Comparison of ENCODE assay signal across 12 cellular contexts in the genomic region with DNA sequence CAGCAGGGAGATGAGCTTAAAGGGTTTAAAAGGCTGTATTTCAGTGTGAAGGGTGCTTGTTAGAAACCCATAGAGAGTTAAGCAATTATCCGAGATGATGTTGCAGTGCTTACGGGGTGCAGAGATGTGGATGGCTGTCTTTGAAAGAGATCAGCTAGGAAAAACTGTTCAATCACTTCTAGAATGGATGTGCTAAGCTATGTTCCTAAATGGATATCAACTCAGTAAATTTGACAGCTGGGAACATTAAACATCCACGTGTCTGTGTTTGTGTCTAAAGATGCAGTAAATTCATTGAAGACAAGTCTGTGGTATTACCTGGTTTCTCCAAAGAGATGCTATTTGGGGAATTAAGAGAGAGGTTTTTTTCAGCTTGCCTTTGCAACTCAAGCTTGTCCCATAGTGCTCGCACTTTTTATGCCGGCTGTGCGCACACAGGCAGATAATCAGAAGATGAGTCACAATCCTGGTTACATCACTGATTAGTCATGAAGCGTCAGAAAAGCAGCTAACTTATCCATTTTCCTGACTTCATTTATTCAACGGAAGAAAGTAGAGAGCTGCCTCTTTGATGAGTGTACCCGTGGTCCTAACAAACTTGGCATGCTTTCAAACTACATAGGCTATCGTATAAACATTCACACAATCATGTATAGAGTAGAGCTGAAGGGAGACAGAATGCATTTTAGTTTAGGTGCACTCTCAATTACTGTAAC.
DNase-seq lines count a peak whose midpoint lies in the region; ATAC-seq and TF ChIP-seq lines count a peak whose summit lies in the region.
"Had no signal": no experiment of that assay in that cellular context is flagged by ENCODE, and none has a peak within 500 bp of the region (broad histone marks: within the 10 kb centered on the region; RNA-seq: fewer than 3 reads in every experiment).

No MANE protein-coding gene starts in this region.

- no peak for ATAC-seq in stimulated activated naive CD8-positive, alpha-beta T cell treated with anti-CD3 and anti-CD28 coated beads, Interleukin-15, Interleukin-2, amounts not matched to agents 100 U/mL and 50 U/mL, for 24 hours
- ATAC-seq in mucosa of descending colon (no peak), GM21423 (IDR thresholded peaks at IDR 0.05; ENCODE audit: unreplicated experiment) (no peak)

- DNase-seq in ELR (ENCODE audit: low read depth) (peak; percentile 99), NCI-H460 (ENCODE audit: extremely low read depth, low read depth) (peak; percentile 79), brain pericyte (ENCODE audit: low read depth, low spot score) (peak; percentile 20), non-pigmented ciliary epithelial cell (ENCODE audit: low read depth) (peak; percentile 91), mucosa of descending colon (no peak), NCI-H2081 treated with DMSO at 0.1 percent for 48 hours (lab: John Stamatoyannopoulos, UW) (no peak)
- DNase-seq in stimulated activated naive CD8-positive, alpha-beta T cell treated with anti-CD3 and anti-CD28 coated beads, Interleukin-15, Interleukin-2, amounts not matched to agents 100 U/mL and 50 U/mL, for 24 hours, result no peak
- DNase-seq: activated CD4-positive, alpha-beta memory T cell treated with anti-CD3 and anti-CD28 coated beads for 36 hours; immature natural killer cell; KG1; NCI-H446 had no signal

- no peaks in the 10 kb centered on the region for H3K36me3 ChIP-seq in mucosa of descending colon (ENCODE audit: low read depth)

- H3K4me3 ChIP-seq in mucosa of descending colon, result no peak overlapping the region

- no peak for TF ChIP-seq CTCF in mucosa of descending colon (IDR thresholded peaks at IDR 0.05)

- intact Hi-C loops in mucosa of descending colon (cut with DNase I, micrococcal nuclease), result no loop called here

- H3K9me3 ChIP-seq in mucosa of descending colon, result no peaks in the 10 kb centered on the region

- H3K4me1 ChIP-seq in mucosa of descending colon (ENCODE audit: low read depth), result no peaks in the 10 kb centered on the region

Comparison
In these comparisons a context has a peak if more than half of its experiments do, and no peak if none do; other contexts are left out.
1. DNase-seq: peak in ELR (single experiment), NCI-H460 (single experiment), brain pericyte (single experiment) and non-pigmented ciliary epithelial cell (single experiment); none in stimulated activated naive CD8-positive, alpha-beta T cell treated with anti-CD3 and anti-CD28 coated beads, Interleukin-15, Interleukin-2, amounts not matched to agents 100 U/mL and 50 U/mL, for 24 hours (single experiment), mucosa of descending colon (0 of 3) and NCI-H2081 treated with DMSO at 0.1 percent for 48 hours (single experiment).